ENCODE assay signal across 20 cellular contexts in genomic region chr18:23761941-23762340, GRCh38.
"Had no signal": no experiment of that assay in that cellular context is flagged by ENCODE, and none has a peak within 500 bp of the region (broad histone marks: within the 10 kb centered on the region; RNA-seq: fewer than 3 reads in every experiment).

No MANE protein-coding gene starts in this region.

- H2AFZ ChIP-seq: hepatocyte, neural progenitor cell, parathyroid adenoma had no signal

- H3K27me3 ChIP-seq: gastrocnemius medialis, heart left ventricle, hepatocyte, neural progenitor cell, right lobe of liver, testis, tibial artery had no signal

- DNase-seq: cortex of kidney; effector CD4-positive, alpha-beta T cell; foreskin fibroblast; gastrocnemius medialis; heart left ventricle; kidney; naive B cell; right lobe of liver; stimulated activated CD4-positive, alpha-beta T cell treated with anti-CD3 and anti-CD28 coated beads, Interleukin-12 subunit alpha, Interleukin-12 subunit beta, amount 100 ng/mL, for 4 hours; stimulated activated CD4-positive, alpha-beta T cell treated with anti-CD3 and anti-CD28 coated beads, Interleukin-2, amount 100 ng/mL, for 24 hours; stimulated activated CD4-positive, alpha-beta T cell treated with anti-CD3 and anti-CD28 coated beads, Interleukin-4, amount 100 ng/mL, for 4 hours; stimulated activated naive CD8-positive, alpha-beta T cell treated with anti-CD3 and anti-CD28 coated beads, Interleukin-15, Interleukin-2, amounts not matched to agents 100 U/mL and 50 U/mL, for 24 hours; substantia nigra; testis; tibial artery had no signal

- H3K36me3 ChIP-seq: gastrocnemius medialis, neural progenitor cell, right lobe of liver, tibial artery had no signal

- H3K27ac ChIP-seq: gastrocnemius medialis, heart left ventricle, hepatocyte, neural progenitor cell, parathyroid adenoma, right lobe of liver, testis, tibial artery had no signal

- H3K4me1 ChIP-seq: gastrocnemius medialis, heart left ventricle, neural progenitor cell, parathyroid adenoma, right lobe of liver, testis, tibial artery had no signal

- H3K4me2 ChIP-seq: hepatocyte, neural progenitor cell, smooth muscle cell had no signal

- H3K4me3 ChIP-seq: gastrocnemius medialis, heart left ventricle, hepatocyte, lung, neural progenitor cell, right lobe of liver, smooth muscle cell, testis, tibial artery had no signal

- H3K79me2 ChIP-seq: hepatocyte, parathyroid adenoma had no signal

- H3K9ac ChIP-seq: neural progenitor cell, parathyroid adenoma had no signal

- H3K9me3 ChIP-seq: gastrocnemius medialis, heart left ventricle, right lobe of liver, testis, tibial artery had no signal
